ENCODE assay signal across 20 cellular contexts in genomic region chr1:231723146-231723545, GRCh38.
"Had no signal": no experiment of that assay in that cellular context is flagged by ENCODE, and none has a peak within 500 bp of the region (broad histone marks: within the 10 kb centered on the region; RNA-seq: fewer than 3 reads in every experiment).

No MANE protein-coding gene starts in this region.

- H3K9me3 ChIP-seq: SK-N-SH had no signal

- H3K4me2 ChIP-seq: SK-N-SH had no signal

- ATAC-seq: Panc1, PC-3 had no signal

- H3K9ac ChIP-seq: SK-N-SH had no signal

- DNase-seq: KBM-7, NCI-H1092 treated with DMSO at 0.1 percent for 48 hours, NCI-H1436, NCI-H187, NCI-H2029, NCI-H2081 treated with DMSO at 0.1 percent for 48 hours, NCI-H2171, NCI-H226, NCI-H446, NCI-H510A, NCI-H524 treated with DMSO at 0.1 percent for 48 hours, NCI-H69, NCI-H774, PC-3, SHP77, SK-N-SH, SW 1271 had no signal

- H3K27ac ChIP-seq: HL-60, RWPE1 had no signal

- H3K9me2 ChIP-seq: SK-N-SH had no signal
